8 cellular contexts compared by ENCODE assay signal in the genomic region with DNA sequence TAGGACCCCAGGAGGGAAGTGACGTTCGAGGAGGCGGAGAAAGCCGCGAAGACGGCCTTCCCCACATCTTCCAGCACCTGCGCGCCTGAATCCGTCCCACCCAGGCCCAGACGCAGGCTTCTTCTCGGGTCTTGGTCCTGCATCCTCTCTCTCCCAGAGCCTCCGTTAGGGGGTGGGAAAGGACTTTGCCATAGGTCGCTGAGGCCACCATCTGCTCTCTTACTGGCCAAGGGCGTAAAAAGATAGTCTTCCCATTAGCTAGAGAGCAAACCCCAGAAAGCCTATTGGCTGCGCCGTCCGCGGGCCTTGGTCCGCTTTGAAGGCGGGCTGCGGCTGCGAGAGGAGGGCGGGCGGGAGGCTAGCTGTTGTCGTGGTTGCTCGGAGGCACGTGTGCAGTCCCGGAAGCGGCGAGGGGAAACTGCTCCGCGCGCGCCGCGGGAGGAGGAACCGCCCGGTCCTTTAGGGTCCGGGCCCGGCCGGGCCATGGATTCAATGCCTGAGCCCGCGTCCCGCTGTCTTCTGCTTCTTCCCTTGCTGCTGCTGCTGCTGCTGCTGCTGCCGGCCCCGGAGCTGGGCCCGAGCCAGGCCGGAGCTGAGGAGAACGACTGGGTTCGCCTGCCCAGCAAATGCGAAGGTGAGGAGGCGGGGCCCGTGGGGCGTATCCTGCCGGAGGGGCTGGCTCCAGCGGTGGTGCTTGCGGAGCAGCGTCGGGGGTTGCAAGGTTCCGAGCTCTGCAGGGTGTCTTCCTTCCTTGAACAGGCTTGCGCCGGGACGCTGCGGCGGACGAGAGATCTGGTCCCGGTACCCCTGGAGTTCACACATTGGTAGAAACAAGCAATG. TPM values are rescaled to one million over a fixed set of nuclear protein-coding genes. Genes with fewer than 3 reads are reported as not detected.
DNase-seq lines count a peak whose midpoint lies in the region; ATAC-seq, FAIRE-seq and TF ChIP-seq lines count a peak whose summit lies in the region.

Gene CNPY3, plus strand, starts transcription at position 393 of the 840 bp plus-strand sequence. Its CDS starts 91 bp downstream, at position 484.

- no peaks in the 10 kb centered on the region for H3K9me3 Mint-ChIP-seq in activated T-cell treated with anti-CD3 and anti-CD28 coated beads, Interleukin-2, amount 50 U/mL, for 72 hours

- peaks cover 0 to 16% (median 0%) of the 10 kb centered on the region in 4 donors for H3K27me3 ChIP-seq in esophagus muscularis mucosa

- TF ChIP-seq EP300 in esophagus muscularis mucosa (IDR thresholded peaks at IDR 0.05) = no peak

- peak within 1 kb of the TSS; percentile 99 for H3K27ac Mint-ChIP-seq in activated T-cell treated with anti-CD3 and anti-CD28 coated beads, Interleukin-2, amount 50 U/mL, for 72 hours

- H3K4me3 ChIP-seq in esophagus muscularis mucosa = peak within 1 kb of the TSS; percentile 66 to 87 (median 78)

- H3K9me3 ChIP-seq in KOPT-K1 (ENCODE audit: insufficient read depth, low read length, poor library complexity, severe bottlenecking) = no peaks in the 10 kb centered on the region
- no peaks in the 10 kb centered on the region for H3K9me3 ChIP-seq in esophagus muscularis mucosa

- intact Hi-C loops in esophagus muscularis mucosa (cut with DNase I) = loop anchor here (5.0 kb wide), 1 partner anchor 58 kb away; no protein-coding TSS in a partner anchor

- peaks cover 7 to 19% of the 10 kb centered on the region in 2 donors for H3K36me3 Mint-ChIP-seq in activated T-cell treated with anti-CD3 and anti-CD28 coated beads, Interleukin-2, amount 50 U/mL, for 72 hours (ENCODE audit: insufficient read depth in 2 of 2)

- peak; percentile 74 for ATAC-seq in GM21786 (IDR thresholded peaks at IDR 0.05; ENCODE audit: unreplicated experiment)
- peak; percentile 87 to 88 for ATAC-seq in activated T-cell treated with anti-CD3 and anti-CD28 coated beads, Interleukin-2, amount 50 U/mL, for 72 hours (replicated peaks in 1 of 2)

- peak; percentile 32 for TF ChIP-seq POLR2A in esophagus muscularis mucosa (IDR thresholded peaks at IDR 0.05; ENCODE audit: low read depth)

- under 1% methylated on average over 28 of the region's 67 CpGs for WGBS in esophagus muscularis mucosa

- H3K27ac ChIP-seq in KOPT-K1 (ENCODE audit: low read depth, low read length, poor library complexity, severe bottlenecking) (peak within 1 kb of the TSS; percentile 92), esophagus muscularis mucosa (replicated peaks in 1 of 4) (peak within 1 kb of the TSS; percentile 87 to 97 (median 90))

- H3K4me1 ChIP-seq in esophagus muscularis mucosa = peaks cover 14 to 46% (median 45%) of the 10 kb centered on the region in 4 donors

- H3K27me3 Mint-ChIP-seq in activated T-cell treated with anti-CD3 and anti-CD28 coated beads, Interleukin-2, amount 50 U/mL, for 72 hours (ENCODE audit: low read depth) = no peaks in the 10 kb centered on the region

- DNase-seq in DMS79 (lab: John Stamatoyannopoulos, UW) (peak; percentile 99), RCC 7860 (ENCODE audit: low spot score) (peak; percentile 93), esophagus muscularis mucosa (ENCODE audit: extremely low spot score) (peak; percentile 98), myocyte (ENCODE audit: low read depth) (peak; percentile 99)
- peak; percentile 94 to 96 for DNase-seq in activated T-cell treated with anti-CD3 and anti-CD28 coated beads, Interleukin-2, amount 50 U/mL, for 72 hours
- peak; percentile 90 to 95 for DNase-seq in stimulated activated CD8-positive, alpha-beta memory T cell treated with anti-CD3 and anti-CD28 coated beads, Interleukin-7, amount 100 ng/mL, for 48 hours (ENCODE audit: extremely low read depth in 1 of 2, low read depth in 1 of 2)

- FAIRE-seq in RCC 7860 (lab: Jason Lieb, UNC) = peak; percentile 75

- H3K4me3 Mint-ChIP-seq in activated T-cell treated with anti-CD3 and anti-CD28 coated beads, Interleukin-2, amount 50 U/mL, for 72 hours = peak within 1 kb of the TSS; percentile 88 to 99

- peaks cover 50% of the 10 kb centered on the region for H3K4me1 Mint-ChIP-seq in activated T-cell treated with anti-CD3 and anti-CD28 coated beads, Interleukin-2, amount 50 U/mL, for 72 hours (ENCODE audit: low read depth)

- H3K36me3 ChIP-seq in KOPT-K1 (ENCODE audit: insufficient read depth, low read length) (peaks cover 27% of the 10 kb centered on the region), esophagus muscularis mucosa (peaks cover 0 to 10% (median 7%) of the 10 kb centered on the region in 4 donors)

- TF ChIP-seq CTCF in esophagus muscularis mucosa (IDR thresholded peaks at IDR 0.05) = no peak

RNA-seq across cellular contexts. Expression of gene CNPY3, which starts in this region (rescaled TPM):
- 10 to 100 TPM; 37.3 to 46.1 TPM for total RNA-seq in activated T-cell treated with anti-CD3 and anti-CD28 coated beads, Interleukin-2, amount 50 U/mL, for 72 hours
- total RNA-seq in esophagus muscularis mucosa (10 to 100 TPM; 24.5 to 39.6 (median 34.3) TPM), myocyte (27.5 and 33.2 TPM in 2 replicates)
- 40.0 TPM for polyA plus RNA-seq in myocyte (2012)

Comparison
In these comparisons a context has a peak if more than half of its experiments do, and no peak if none do; other contexts are left out.
1. Peak in every context shown above with its lines: DNase-seq, ATAC-seq, H3K4me3 ChIP-seq and H3K27ac ChIP-seq.